1 cellular context compared by ENCODE assay signal in genomic region chr7:152025077-152025936, GRCh38.
TF ChIP-seq lines count a peak whose summit lies in the region.

GALNT11 (plus strand) TSS chr7:152025674; CDS start chr7:152094228, 68,554 bp downstream.

TF ChIP-seq in HepG2, 621 proteins besides CTCF, POLR2A, EP300 and RAD21 (continued from another document and continues in another):
- TF ChIP-seq ZNF816 (CRISPR knock-in tag; IDR thresholded peaks at IDR 0.05; ENCODE audit: borderline replicate concordance) (no peak), ZNF710 (CRISPR knock-in tag; IDR thresholded peaks at IDR 0.05; ENCODE audit: borderline replicate concordance) (no peak), BORCS8-MEF2B (CRISPR knock-in tag; IDR thresholded peaks at IDR 0.05) (no peak), ZNF501 (CRISPR knock-in tag; IDR thresholded peaks at IDR 0.05) (peak; percentile 40; the same call in 1 of the 2 replicates), ETV5 (CRISPR knock-in tag; IDR thresholded peaks at IDR 0.05; ENCODE audit: borderline replicate concordance) (no peak), ZNF318 (CRISPR knock-in tag; IDR thresholded peaks at IDR 0.05) (no peak), ZNF839 (CRISPR knock-in tag; IDR thresholded peaks at IDR 0.05; ENCODE audit: borderline replicate concordance) (no peak), ZFP36 (IDR thresholded peaks at IDR 0.05; ENCODE audit: borderline replicate concordance, low read depth, low read length, partially characterized antibody) (no peak), ZBTB46 (CRISPR knock-in tag; IDR thresholded peaks at IDR 0.05; ENCODE audit: borderline replicate concordance) (no peak), HHEX (CRISPR knock-in tag; IDR thresholded peaks at IDR 0.05) (no peak), HOXA7 (CRISPR knock-in tag; IDR thresholded peaks at IDR 0.05) (no peak), HDAC6 (IDR thresholded peaks at IDR 0.05; ENCODE audit: low read depth, low read length) (no peak), ATF7-NPFF (CRISPR knock-in tag; IDR thresholded peaks at IDR 0.05; ENCODE audit: low read depth) (no peak), ZFP90 (CRISPR knock-in tag; IDR thresholded peaks at IDR 0.05; ENCODE audit: borderline replicate concordance) (peak; percentile 57; the same call in 1 of the 2 replicates), ZNF552 (CRISPR knock-in tag; IDR thresholded peaks at IDR 0.05; ENCODE audit: borderline replicate concordance) (no peak), IRX3 (CRISPR knock-in tag; IDR thresholded peaks at IDR 0.05; ENCODE audit: borderline replicate concordance, low read depth) (no peak), SAFB2 (CRISPR knock-in tag; IDR thresholded peaks at IDR 0.05; ENCODE audit: borderline replicate concordance, low read depth) (no peak), MBNL3 (CRISPR knock-in tag; conservative IDR thresholded peaks at IDR 0.05) (no peak), NR2F6 (IDR thresholded peaks at IDR 0.05) (no peak), NR2F6 (CRISPR knock-in tag; IDR thresholded peaks at IDR 0.05) (no peak), PHF5A (CRISPR knock-in tag; IDR thresholded peaks at IDR 0.05; ENCODE audit: low read depth, unreplicated experiment) (no peak), ZNF746 (CRISPR knock-in tag; IDR thresholded peaks at IDR 0.05) (no peak), NBN (conservative IDR thresholded peaks at IDR 0.05) (no peak), ZNF687 (CRISPR knock-in tag; IDR thresholded peaks at IDR 0.05) (peak; percentile 78), ZFP36L2 (CRISPR knock-in tag; IDR thresholded peaks at IDR 0.05) (no peak), CCDC6 (CRISPR knock-in tag; IDR thresholded peaks at IDR 0.05) (no peak), IKZF1 (IDR thresholded peaks at IDR 0.05) (no peak), CREB3 (CRISPR knock-in tag; IDR thresholded peaks at IDR 0.05) (0 out of 2 replicates have a peak, but pooled peaks have one; percentile 52), SMAD1 (CRISPR knock-in tag; IDR thresholded peaks at IDR 0.05; ENCODE audit: borderline replicate concordance, low read depth) (no peak), NFIB (CRISPR knock-in tag; IDR thresholded peaks at IDR 0.05; ENCODE audit: borderline replicate concordance) (no peak), THRA (CRISPR knock-in tag; IDR thresholded peaks at IDR 0.05; ENCODE audit: borderline replicate concordance) (no peak), ZNF232 (CRISPR knock-in tag; IDR thresholded peaks at IDR 0.05; ENCODE audit: borderline replicate concordance) (no peak), ZHX1 (CRISPR knock-in tag; IDR thresholded peaks at IDR 0.05; ENCODE audit: low read depth) (peak; percentile 99), ZNF784 (CRISPR knock-in tag; IDR thresholded peaks at IDR 0.05; ENCODE audit: borderline replicate concordance) (peak; percentile 27; the same call in 1 of the 2 replicates), POLR2AphosphoS2 (IDR thresholded peaks at IDR 0.05; ENCODE audit: low read depth, low read length) (no peak), SP4 (CRISPR knock-in tag; IDR thresholded peaks at IDR 0.05) (peak; percentile 55)
